Comparison of ENCODE assay signal across 1 cellular context in genomic region chr5:72651109-72651508, GRCh38.
TF ChIP-seq lines count a peak whose summit lies in the region.

No MANE protein-coding gene starts in this region.

TF ChIP-seq in A549, 52 proteins besides CTCF, POLR2A, EP300 and RAD21 (continued from another document):
- no peak for TF ChIP-seq ELK1 (IDR thresholded peaks at IDR 0.05; ENCODE audit: low read depth, low read length)
